1 cellular context compared by ENCODE assay signal in genomic region chr20:49136817-49137571, GRCh38.
TF ChIP-seq lines count a peak whose summit lies in the region.

No MANE protein-coding gene starts in this region.

TF ChIP-seq in K562, 482 proteins besides CTCF, POLR2A, EP300 and RAD21 (continued from another document):
- TF ChIP-seq ZBTB40 (IDR thresholded peaks at IDR 0.05) (peak; percentile 63), ZBTB40 (CRISPR knock-in tag; IDR thresholded peaks at IDR 0.05) (no peak), ZBED1 (IDR thresholded peaks at IDR 0.05) (no peak), ZNF121 (CRISPR knock-in tag; conservative IDR thresholded peaks at IDR 0.05) (no peak), ARID1B (IDR thresholded peaks at IDR 0.05) (peak; percentile 51), ZBTB8A (IDR thresholded peaks at IDR 0.05; ENCODE audit: partially characterized antibody) (no peak), ZFPM2 (CRISPR knock-in tag; IDR thresholded peaks at IDR 0.05) (no peak), POLR2AphosphoS2 (IDR thresholded peaks at IDR 0.05; ENCODE audit: low read length) (no peak), ZNF436 (CRISPR knock-in tag; IDR thresholded peaks at IDR 0.05) (no peak), SP1 (CRISPR knock-in tag; IDR thresholded peaks at IDR 0.05) (no peak), TAF1 (IDR thresholded peaks at IDR 0.05; ENCODE audit: control insufficient read depth, extremely low read depth, insufficient read depth, low read length, severe bottlenecking) (no peak), CBFA2T3 (IDR thresholded peaks at IDR 0.05) (peak; percentile 64), NFRKB (IDR thresholded peaks at IDR 0.05; ENCODE audit: low read depth) (no peak), KDM5B (IDR thresholded peaks at IDR 0.05; ENCODE audit: insufficient replicate concordance, low read depth, low read length) (no peak), KLF10 (CRISPR knock-in tag; IDR thresholded peaks at IDR 0.05) (no peak), RBFOX2 (IDR thresholded peaks at IDR 0.05; ENCODE audit: low read depth, low read length) (no peak), SMARCC2 (IDR thresholded peaks at IDR 0.05; ENCODE audit: low read depth) (no peak), ZNF449 (CRISPR knock-in tag; IDR thresholded peaks at IDR 0.05) (no peak), ZNF124 (CRISPR knock-in tag; IDR thresholded peaks at IDR 0.05) (no peak), ZNF699 (CRISPR knock-in tag; IDR thresholded peaks at IDR 0.05; ENCODE audit: insufficient replicate concordance) (no peak)
- TF ChIP-seq, protein P1, sequence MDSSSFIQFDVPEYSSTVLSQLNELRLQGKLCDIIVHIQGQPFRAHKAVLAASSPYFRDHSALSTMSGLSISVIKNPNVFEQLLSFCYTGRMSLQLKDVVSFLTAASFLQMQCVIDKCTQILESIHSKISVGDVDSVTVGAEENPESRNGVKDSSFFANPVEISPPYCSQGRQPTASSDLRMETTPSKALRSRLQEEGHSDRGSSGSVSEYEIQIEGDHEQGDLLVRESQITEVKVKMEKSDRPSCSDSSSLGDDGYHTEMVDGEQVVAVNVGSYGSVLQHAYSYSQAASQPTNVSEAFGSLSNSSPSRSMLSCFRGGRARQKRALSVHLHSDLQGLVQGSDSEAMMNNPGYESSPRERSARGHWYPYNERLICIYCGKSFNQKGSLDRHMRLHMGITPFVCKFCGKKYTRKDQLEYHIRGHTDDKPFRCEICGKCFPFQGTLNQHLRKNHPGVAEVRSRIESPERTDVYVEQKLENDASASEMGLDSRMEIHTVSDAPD (CRISPR knock-in tag; IDR thresholded peaks at IDR 0.05): no peak
- TF ChIP-seq, protein P2, sequence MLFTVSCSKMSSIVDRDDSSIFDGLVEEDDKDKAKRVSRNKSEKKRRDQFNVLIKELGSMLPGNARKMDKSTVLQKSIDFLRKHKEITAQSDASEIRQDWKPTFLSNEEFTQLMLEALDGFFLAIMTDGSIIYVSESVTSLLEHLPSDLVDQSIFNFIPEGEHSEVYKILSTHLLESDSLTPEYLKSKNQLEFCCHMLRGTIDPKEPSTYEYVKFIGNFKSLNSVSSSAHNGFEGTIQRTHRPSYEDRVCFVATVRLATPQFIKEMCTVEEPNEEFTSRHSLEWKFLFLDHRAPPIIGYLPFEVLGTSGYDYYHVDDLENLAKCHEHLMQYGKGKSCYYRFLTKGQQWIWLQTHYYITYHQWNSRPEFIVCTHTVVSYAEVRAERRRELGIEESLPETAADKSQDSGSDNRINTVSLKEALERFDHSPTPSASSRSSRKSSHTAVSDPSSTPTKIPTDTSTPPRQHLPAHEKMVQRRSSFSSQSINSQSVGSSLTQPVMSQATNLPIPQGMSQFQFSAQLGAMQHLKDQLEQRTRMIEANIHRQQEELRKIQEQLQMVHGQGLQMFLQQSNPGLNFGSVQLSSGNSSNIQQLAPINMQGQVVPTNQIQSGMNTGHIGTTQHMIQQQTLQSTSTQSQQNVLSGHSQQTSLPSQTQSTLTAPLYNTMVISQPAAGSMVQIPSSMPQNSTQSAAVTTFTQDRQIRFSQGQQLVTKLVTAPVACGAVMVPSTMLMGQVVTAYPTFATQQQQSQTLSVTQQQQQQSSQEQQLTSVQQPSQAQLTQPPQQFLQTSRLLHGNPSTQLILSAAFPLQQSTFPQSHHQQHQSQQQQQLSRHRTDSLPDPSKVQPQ (CRISPR knock-in tag; IDR thresholded peaks at IDR 0.05; ENCODE audit: borderline replicate concordance): no peak
